ENCODE assay signal across 8 cellular contexts in the genomic region with DNA sequence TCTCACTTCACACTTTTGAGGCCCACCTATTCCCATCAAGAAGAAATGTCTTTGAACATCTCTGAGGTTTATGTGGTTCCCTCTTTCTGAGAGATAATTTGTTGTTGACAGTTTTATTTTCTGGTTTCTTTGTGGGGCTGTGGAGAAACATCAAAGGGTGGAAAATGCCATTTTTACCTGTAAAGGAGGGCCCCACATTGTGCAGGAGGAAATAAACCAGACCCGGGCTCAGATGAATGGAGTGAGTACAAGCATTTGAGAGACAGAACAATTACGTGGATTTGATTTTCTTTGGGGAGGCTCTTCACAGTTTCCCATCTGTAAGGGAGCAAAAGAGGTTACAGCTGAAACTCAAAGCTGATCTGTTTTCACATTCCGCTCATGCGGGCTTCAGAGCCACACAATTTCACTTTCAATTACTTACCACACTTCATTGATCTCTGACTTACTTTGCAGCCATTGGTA. TPM values are rescaled to one million over a fixed set of nuclear protein-coding genes. Genes with fewer than 3 reads are reported as not detected.
DNase-seq lines count a peak whose midpoint lies in the region; ATAC-seq and TF ChIP-seq lines count a peak whose summit lies in the region.

No MANE protein-coding gene starts in this region.

- peak; percentile 80 for ATAC-seq in activated CD4-positive, alpha-beta T cell treated with anti-CD3 and anti-CD28 coated beads for 36 hours
- ATAC-seq in GM21576 (IDR thresholded peaks at IDR 0.05; ENCODE audit: unreplicated experiment) (peak; percentile 82), HG03565 (IDR thresholded peaks at IDR 0.05; ENCODE audit: unreplicated experiment) (peak; percentile 81), natural killer cell (no peak)

- DNase-seq in activated CD4-positive, alpha-beta T cell treated with anti-CD3 and anti-CD28 coated beads for 36 hours, result peak; percentile 61
- no peak for DNase-seq in activated CD4-positive, alpha-beta T cell treated with anti-CD3 and anti-CD28 coated beads, Interleukin-2, amount 50 U/mL, for 4 hours
- DNase-seq in natural killer cell (no peak), DMS153 treated with DMSO at 0.1 percent for 48 hours (lab: John Stamatoyannopoulos, UW; ENCODE audit: unreplicated experiment) (no peak), NCI-H187 (lab: John Stamatoyannopoulos, UW) (no peak), suprapubic skin (ENCODE audit: low spot score in 2 of 2) (no peak)

- TF ChIP-seq CTCF in natural killer cell (IDR thresholded peaks at IDR 0.05) (no peak), suprapubic skin (IDR thresholded peaks at IDR 0.05) (no peak)

- H3K4me3 Mint-ChIP-seq in activated CD4-positive, alpha-beta T cell treated with anti-CD3 and anti-CD28 coated beads for 36 hours, result no peak overlapping the region
- peak overlapping the region; percentile 64 for H3K4me3 Mint-ChIP-seq in natural killer cell

- no peak overlapping the region for H3K4me3 ChIP-seq in suprapubic skin

- CTCF ChIA-PET in activated CD4-positive, alpha-beta T cell treated with anti-CD3 and anti-CD28 coated beads for 36 hours (lab: Charles Lee), result interaction anchor here (1.0 to 8.1 kb wide), 6 partner anchors 10 to 40 kb away, joined by 3 to 142 read pairs (median 50); a partner anchor contains a TSS

- TF ChIP-seq EP300 in suprapubic skin (IDR thresholded peaks at IDR 0.05), result no peak

- H3K36me3 ChIP-seq in suprapubic skin, result peaks cover 24% of the 10 kb centered on the region

- no peaks in the 10 kb centered on the region for H3K27me3 ChIP-seq in suprapubic skin

- H3K4me1 Mint-ChIP-seq in activated CD4-positive, alpha-beta T cell treated with anti-CD3 and anti-CD28 coated beads for 36 hours, result peaks cover 62% of the 10 kb centered on the region
- peaks cover 85 to 87% of the 10 kb centered on the region in 2 donors for H3K4me1 Mint-ChIP-seq in natural killer cell

- H3K9me3 Mint-ChIP-seq in activated CD4-positive, alpha-beta T cell treated with anti-CD3 and anti-CD28 coated beads for 36 hours (ENCODE audit: low read depth), result peaks cover 3% of the 10 kb centered on the region
- H3K9me3 Mint-ChIP-seq in natural killer cell, result peaks cover 0 to under 1% of the 10 kb centered on the region in 2 donors

- peaks cover 38% of the 10 kb centered on the region for H3K4me1 ChIP-seq in suprapubic skin

- POLR2A ChIA-PET in activated CD4-positive, alpha-beta T cell treated with anti-CD3 and anti-CD28 coated beads for 36 hours (lab: Charles Lee), result interaction anchor here (1.0 kb wide), 1 partner anchor 21 kb away, joined by 3 read pairs; no protein-coding TSS in a partner anchor

- H3K36me3 Mint-ChIP-seq in activated CD4-positive, alpha-beta T cell treated with anti-CD3 and anti-CD28 coated beads for 36 hours (ENCODE audit: low read depth), result peaks cover 31% of the 10 kb centered on the region
- H3K36me3 Mint-ChIP-seq in natural killer cell, result no peaks in the 10 kb centered on the region

- no peak overlapping the region for H3K27ac ChIP-seq in suprapubic skin

- no peak for TF ChIP-seq POLR2A in suprapubic skin (IDR thresholded peaks at IDR 0.05)

- H3K27ac Mint-ChIP-seq in activated CD4-positive, alpha-beta T cell treated with anti-CD3 and anti-CD28 coated beads for 36 hours, result peak overlapping the region; percentile 76
- H3K27ac Mint-ChIP-seq in natural killer cell, result peak overlapping the region; percentile 86 to 90

- 73% methylated on average over 4 of the region's 4 CpGs for WGBS in suprapubic skin

- no peaks in the 10 kb centered on the region for H3K27me3 Mint-ChIP-seq in activated CD4-positive, alpha-beta T cell treated with anti-CD3 and anti-CD28 coated beads for 36 hours
- H3K27me3 Mint-ChIP-seq in natural killer cell (ENCODE audit: low read depth in 2 of 2), result no peaks in the 10 kb centered on the region

- no peaks in the 10 kb centered on the region for H3K9me3 ChIP-seq in suprapubic skin

- intact Hi-C loops in activated CD4-positive, alpha-beta T cell treated with anti-CD3 and anti-CD28 coated beads for 36 hours (cut with DNase I, micrococcal nuclease), result loop anchor here (1.0 kb wide), 3 partner anchors 21 to 43 kb away; a partner anchor contains a TSS
- intact Hi-C loops in natural killer cell (cut with micrococcal nuclease), result loop anchor here (2.0 kb wide), 1 partner anchor 14 kb away; no protein-coding TSS in a partner anchor

RNA-seq across cellular contexts. Expression of a gene that starts 29.8 kb away (rescaled TPM):
- 10 to 100 TPM; 20.3 to 21.6 TPM for total RNA-seq in activated CD4-positive, alpha-beta T cell treated with anti-CD3 and anti-CD28 coated beads for 36 hours
- 100 to 1,000 TPM; 172 to 225 (median 176) TPM for total RNA-seq in natural killer cell
- total RNA-seq in suprapubic skin, result 100 to 1,000 TPM in 3 of 4 donors, 10 to 100 TPM in 1; 98.5 to 217 (median 191) TPM

RNA-seq across cellular contexts. Expression of a gene that starts 39.5 kb away (rescaled TPM):
- 1 to 10 TPM; 2.1 to 2.8 TPM for total RNA-seq in activated CD4-positive, alpha-beta T cell treated with anti-CD3 and anti-CD28 coated beads for 36 hours
- 1 to 10 TPM in 1 of 3 donors, under 1 TPM in 2; 0.75 to 1.4 (median 0.84) TPM for total RNA-seq in natural killer cell
- total RNA-seq in suprapubic skin, result 10 to 100 TPM; 19.0 to 35.5 (median 25.4) TPM

RNA-seq across cellular contexts. Expression of a gene that starts 45.2 kb away (rescaled TPM):
- total RNA-seq in activated CD4-positive, alpha-beta T cell treated with anti-CD3 and anti-CD28 coated beads for 36 hours, result under 1 TPM; 0.60 to 0.64 TPM
- under 1 TPM; 0.07 to 0.15 (median 0.11) TPM for total RNA-seq in natural killer cell
- 1 to 10 TPM in 1 of 4 donors, under 1 TPM in 3; 0.13 to 1.0 (median 0.39) TPM for total RNA-seq in suprapubic skin

RNA-seq across cellular contexts. Expression of a gene that starts 53.8 kb away (rescaled TPM):
- 100 to 1,000 TPM; 261 to 320 TPM for total RNA-seq in activated CD4-positive, alpha-beta T cell treated with anti-CD3 and anti-CD28 coated beads for 36 hours
- total RNA-seq in natural killer cell (10 to 100 TPM; 27.8 to 38.0 (median 31.5) TPM), suprapubic skin (10 to 100 TPM; 38.2 to 61.4 (median 56.7) TPM)

Comparison
In these comparisons a context has a peak if more than half of its experiments do, and no peak if none do; other contexts are left out.
1. ATAC-seq: peak in activated CD4-positive, alpha-beta T cell treated with anti-CD3 and anti-CD28 coated beads for 36 hours (single experiment), GM21576 (single experiment) and HG03565 (single experiment); none in natural killer cell (0 of 3).
2. RNA of a gene that starts 29.8 kb away (total RNA-seq): 98.5 to 217 TPM in suprapubic skin and 172 to 225 TPM in natural killer cell; 20.3 to 21.6 TPM in activated CD4-positive, alpha-beta T cell treated with anti-CD3 and anti-CD28 coated beads for 36 hours; every median in the first group is over 4 times any median in the second.
3. RNA of a gene that starts 39.5 kb away (total RNA-seq): 19.0 to 35.5 TPM in suprapubic skin; 2.1 to 2.8 TPM in activated CD4-positive, alpha-beta T cell treated with anti-CD3 and anti-CD28 coated beads for 36 hours and 0.75 to 1.4 TPM in natural killer cell; every median in the first group is over 4 times any median in the second.